In genomic region chr15:55230051-55230670, GRCh38 we compare ENCODE assay signal across 16 cellular contexts. TPM values are rescaled to one million over a fixed set of nuclear protein-coding genes. Genes with fewer than 3 reads are reported as not detected.
A peak's percentile ranks its signal among the peaks of the same experiment; 100 is the strongest.
DNase-seq lines count a peak whose midpoint lies in the region; ATAC-seq, FAIRE-seq and TF ChIP-seq lines count a peak whose summit lies in the region.
"Had no signal": no experiment of that assay in that cellular context is flagged by ENCODE, and none has a peak within 500 bp of the region (broad histone marks: within the 10 kb centered on the region; RNA-seq: fewer than 3 reads in every experiment).

No MANE protein-coding gene starts in this region.

- DNase-seq in Calu3 (no peak), M059J (ENCODE audit: low read depth) (peak; percentile 53), naive B cell (no peak), HuH-7 (ENCODE audit: low spot score) (no peak), kidney (no peak), AML-193 (lab: John Stamatoyannopoulos, UW) (no peak)
- no peak for DNase-seq in central memory CD8-positive, alpha-beta T cell (ENCODE audit: low spot score in 2 of 2)
- DNase-seq: GF-D8; H7; naive thymus-derived CD4-positive, alpha-beta T cell; substantia nigra had no signal

- BruUV-seq in Calu3 (replicated peaks; lab: Mats Ljungman, UMichigan), result no TSS peak

- no peaks in the 10 kb centered on the region for H3K9me3 ChIP-seq in kidney (ENCODE audit: control insufficient read depth in 1 of 2, low read length in 2 of 2)
- H3K9me3 ChIP-seq: ascending aorta, SJSA1 had no signal

- H3K36me3 ChIP-seq in kidney (ENCODE audit: control insufficient read depth in 1 of 2, insufficient read depth in 2 of 2, low read length in 2 of 2), result peaks cover 0 to under 1% of the 10 kb centered on the region in 2 donors

- H3K9ac ChIP-seq in kidney (ENCODE audit: low read length in 2 of 2), result no peak overlapping the region

- no peak for TF ChIP-seq CTCF in Calu3 (IDR thresholded peaks at IDR 0.05; ENCODE audit: unreplicated experiment)
- TF ChIP-seq CTCF in kidney (IDR thresholded peaks at IDR 0.05; ENCODE audit: borderline replicate concordance, extremely low read depth, insufficient read depth), result no peak

- intact Hi-C loops in Calu3 (cut with micrococcal nuclease; ENCODE audit: unreplicated experiment) (no loop called here), kidney (cut with DNase I) (no loop called here)

- CTCF ChIA-PET in Calu3 (lab: Charles Lee), result no interaction called here

- peak overlapping the region; percentile 60 for H3K27ac Mint-ChIP-seq in Calu3 (ENCODE audit: unreplicated experiment)
- H3K27ac Mint-ChIP-seq in central memory CD8-positive, alpha-beta T cell (ENCODE audit: low read depth), result peak overlapping the region; percentile 84
- H3K27ac Mint-ChIP-seq in naive B cell, result peak overlapping the region in 4 of 6 donors; percentile 21 to 72 (median 36)

- H3K4me3 Mint-ChIP-seq in Calu3 (ENCODE audit: low read depth, unreplicated experiment), result no peak overlapping the region
- H3K4me3 Mint-ChIP-seq in central memory CD8-positive, alpha-beta T cell, result peak overlapping the region; percentile 61
- H3K4me3 Mint-ChIP-seq in naive B cell, result peak overlapping the region in 1 of 8 donors; percentile 6

- no peak overlapping the region for H3K4me3 ChIP-seq in kidney (ENCODE audit: low read length in 2 of 2)
- H3K4me3 ChIP-seq: ascending aorta, SJSA1 had no signal

- H3K9me3 Mint-ChIP-seq in Calu3 (ENCODE audit: low read depth, unreplicated experiment) (no peaks in the 10 kb centered on the region), naive B cell (no peaks in the 10 kb centered on the region)
- H3K9me3 Mint-ChIP-seq in central memory CD8-positive, alpha-beta T cell, result no peaks in the 10 kb centered on the region
- H3K9me3 Mint-ChIP-seq: naive thymus-derived CD4-positive, alpha-beta T cell had no signal

- FAIRE-seq in kidney (lab: Jason Lieb, UNC), result no peak
- FAIRE-seq: keratinocyte had no signal

- H3K36me3 Mint-ChIP-seq in Calu3 (ENCODE audit: insufficient read depth, unreplicated experiment) (no peaks in the 10 kb centered on the region), naive B cell (peaks cover 8 to 24% of the 10 kb centered on the region in 2 donors)
- peaks cover 33% of the 10 kb centered on the region for H3K36me3 Mint-ChIP-seq in central memory CD8-positive, alpha-beta T cell (ENCODE audit: insufficient read depth)

- no peaks in the 10 kb centered on the region for H3K4me1 ChIP-seq in kidney (ENCODE audit: control insufficient read depth in 1 of 2, insufficient read depth in 1 of 2, low read depth in 1 of 2, low read length in 2 of 2)
- H3K4me1 ChIP-seq: ascending aorta, SJSA1 had no signal

- no peaks in the 10 kb centered on the region for H3K27me3 Mint-ChIP-seq in Calu3 (ENCODE audit: unreplicated experiment)
- no peaks in the 10 kb centered on the region for H3K27me3 Mint-ChIP-seq in central memory CD8-positive, alpha-beta T cell
- no peaks in the 10 kb centered on the region for H3K27me3 Mint-ChIP-seq in naive B cell
- H3K27me3 Mint-ChIP-seq: naive thymus-derived CD4-positive, alpha-beta T cell had no signal

- H3K27ac ChIP-seq in kidney (ENCODE audit: low read depth in 2 of 2, low read length in 2 of 2), result no peak overlapping the region
- H3K27ac ChIP-seq: ascending aorta, SJSA1, VCaP had no signal

- peaks cover 20% of the 10 kb centered on the region for H3K4me1 Mint-ChIP-seq in Calu3 (ENCODE audit: low read depth, unreplicated experiment)
- peaks cover 40% of the 10 kb centered on the region for H3K4me1 Mint-ChIP-seq in central memory CD8-positive, alpha-beta T cell
- H3K4me1 Mint-ChIP-seq in naive B cell, result peaks cover 8 to 21% (median 11%) of the 10 kb centered on the region in 3 donors

- peak; percentile 28 for ATAC-seq in central memory CD8-positive, alpha-beta T cell (replicated peaks; ENCODE audit: extremely low read depth, poor library complexity, severe bottlenecking)
- ATAC-seq in naive B cell (ENCODE audit: low read depth in 2 of 2) (no peak), HG03196 (IDR thresholded peaks at IDR 0.05; ENCODE audit: unreplicated experiment) (no peak)
- ATAC-seq: naive thymus-derived CD4-positive, alpha-beta T cell had no signal

RNA-seq across cellular contexts. Expression of gene RSL24D1, which starts 33.4 kb away (rescaled TPM):
- total RNA-seq in Calu3 (2022), result 82.1 and 93.3 TPM in 2 replicates
- total RNA-seq in M059J (2014; rRNA removed; shearing (Covaris generic)), result 30.9 and 62.2 TPM in 2 replicates
- 100 to 1,000 TPM in 4 of 6 donors, 10 to 100 TPM in 2; 82.3 to 114 (median 105) TPM for polyA plus RNA-seq in naive B cell (ENCODE audit: low read depth in 6 of 6)
- 60.4 TPM for total RNA-seq in kidney
- polyA plus RNA-seq in kidney (ENCODE audit: insufficient read depth, low read depth, low replicate concordance), result 52.7 TPM

RNA-seq across cellular contexts. Expression of gene RAB27A, which starts 59.5 kb away (rescaled TPM):
- total RNA-seq in Calu3 (2022) (25.1 and 28.9 TPM in 2 replicates), kidney (45.8 TPM)
- 2.3 and 9.0 TPM in 2 replicates for total RNA-seq in M059J (2014; rRNA removed; shearing (Covaris generic))
- polyA plus RNA-seq in naive B cell (ENCODE audit: low read depth in 6 of 6) (10 to 100 TPM; 23.5 to 32.7 (median 29.7) TPM), kidney (ENCODE audit: insufficient read depth, low read depth, low replicate concordance) (10.1 TPM)
